ENCODE assay signal across 9 cellular contexts in genomic region chr2:27185331-27186026, GRCh38. TPM values are rescaled to one million over a fixed set of nuclear protein-coding genes. Genes with fewer than 3 reads are reported as not detected.
DNase-seq lines count a peak whose midpoint lies in the region; ATAC-seq and TF ChIP-seq lines count a peak whose summit lies in the region.
"Had no signal": no experiment of that assay in that cellular context is flagged by ENCODE, and none has a peak within 500 bp of the region (broad histone marks: within the 10 kb centered on the region; RNA-seq: fewer than 3 reads in every experiment).

No MANE protein-coding gene starts in this region.

- H3K4me1 Mint-ChIP-seq in osteocyte (ENCODE audit: unreplicated experiment), result peaks cover 4% of the 10 kb centered on the region

- no peak overlapping the region for H3K4me3 Mint-ChIP-seq in osteocyte (ENCODE audit: unreplicated experiment)

- no peak overlapping the region for H3K27ac Mint-ChIP-seq in osteocyte (ENCODE audit: unreplicated experiment)

- H3K9me3 Mint-ChIP-seq in osteocyte (ENCODE audit: unreplicated experiment), result no peaks in the 10 kb centered on the region

- TF ChIP-seq CTCF in AG09309 (IDR thresholded peaks at IDR 0.05; ENCODE audit: control insufficient read depth, insufficient read depth, low read depth, low read length, missing control alignments), result no peak
- TF ChIP-seq CTCF in osteocyte (IDR thresholded peaks at IDR 0.05), result no peak

- no peak overlapping the region for H3K4me3 ChIP-seq in AG09309 (ENCODE audit: control insufficient read depth, low read depth, low read length)

- ATAC-seq in GM19452 (IDR thresholded peaks at IDR 0.05; ENCODE audit: unreplicated experiment) (no peak), GM19455 (IDR thresholded peaks at IDR 0.05; ENCODE audit: unreplicated experiment) (no peak)

- peaks cover 3% of the 10 kb centered on the region for H3K27me3 Mint-ChIP-seq in osteocyte (ENCODE audit: unreplicated experiment)

- DNase-seq in AG09309 (ENCODE audit: low read depth), result peak; percentile 85
- peak; percentile 76 for DNase-seq in NCI-H2171 treated with DMSO at 0.1 percent for 48 hours (lab: John Stamatoyannopoulos, UW)
- peak; percentile 17 to 68 for DNase-seq in dermis microvascular lymphatic vessel endothelial cell (ENCODE audit: low read depth in 2 of 2)
- peak; percentile 70 for DNase-seq in myocyte (ENCODE audit: low read depth)
- no peak for DNase-seq in osteocyte (ENCODE audit: extremely low spot score, unreplicated experiment)
- DNase-seq in NCI-H2107 (lab: John Stamatoyannopoulos, UW), result no peak

- no peaks in the 10 kb centered on the region for H3K36me3 Mint-ChIP-seq in osteocyte (ENCODE audit: unreplicated experiment)

RNA-seq across cellular contexts. Expression of gene ATRAID, which starts 26.4 kb away (rescaled TPM):
- total RNA-seq in dermis microvascular lymphatic vessel endothelial cell (103 and 105 TPM in 2 replicates), myocyte (188 and 203 TPM in 2 replicates), osteocyte (117 and 125 TPM in 2 replicates)
- 216 TPM for polyA plus RNA-seq in myocyte (2012)

RNA-seq across cellular contexts. Expression of gene SLC5A6, which starts 26.6 kb away (rescaled TPM):
- total RNA-seq in dermis microvascular lymphatic vessel endothelial cell (19.5 and 23.4 TPM in 2 replicates), myocyte (31.2 and 36.2 TPM in 2 replicates), osteocyte (33.2 and 33.3 TPM in 2 replicates)
- 18.0 TPM for polyA plus RNA-seq in myocyte (2012)

RNA-seq across cellular contexts. Expression of gene CAD, which starts 31.7 kb away (rescaled TPM):
- total RNA-seq in dermis microvascular lymphatic vessel endothelial cell (30.2 and 34.5 TPM in 2 replicates), myocyte (22.8 and 24.9 TPM in 2 replicates), osteocyte (72.6 and 76.9 TPM in 2 replicates)
- polyA plus RNA-seq in myocyte (2012), result 39.7 TPM

RNA-seq across cellular contexts. Expression of gene TCF23, which starts 36.7 kb away (rescaled TPM):
- not detected in 2 replicates for total RNA-seq in dermis microvascular lymphatic vessel endothelial cell
- total RNA-seq in myocyte, result not detected in 2 replicates
- polyA plus RNA-seq in myocyte (2012), result not detected
- not detected in 2 replicates for total RNA-seq in osteocyte

RNA-seq across cellular contexts. Expression of gene PRR30, which starts 46.3 kb away (rescaled TPM):
- total RNA-seq in dermis microvascular lymphatic vessel endothelial cell (not detected in 2 replicates), myocyte (not detected in 2 replicates), osteocyte (not detected in 2 replicates)
- not detected for polyA plus RNA-seq in myocyte (2012)
- total RNA-seq: posterior vena cava had no signal

Comparison
In these comparisons a context has a peak if more than half of its experiments do, and no peak if none do; other contexts are left out.
1. DNase-seq: peak in AG09309 (single experiment), NCI-H2171 treated with DMSO at 0.1 percent for 48 hours (single experiment), dermis microvascular lymphatic vessel endothelial cell (2 of 2) and myocyte (single experiment); none in osteocyte (single experiment) and NCI-H2107 (single experiment).